ENCODE assay signal across 1 cellular context in the genomic region with DNA sequence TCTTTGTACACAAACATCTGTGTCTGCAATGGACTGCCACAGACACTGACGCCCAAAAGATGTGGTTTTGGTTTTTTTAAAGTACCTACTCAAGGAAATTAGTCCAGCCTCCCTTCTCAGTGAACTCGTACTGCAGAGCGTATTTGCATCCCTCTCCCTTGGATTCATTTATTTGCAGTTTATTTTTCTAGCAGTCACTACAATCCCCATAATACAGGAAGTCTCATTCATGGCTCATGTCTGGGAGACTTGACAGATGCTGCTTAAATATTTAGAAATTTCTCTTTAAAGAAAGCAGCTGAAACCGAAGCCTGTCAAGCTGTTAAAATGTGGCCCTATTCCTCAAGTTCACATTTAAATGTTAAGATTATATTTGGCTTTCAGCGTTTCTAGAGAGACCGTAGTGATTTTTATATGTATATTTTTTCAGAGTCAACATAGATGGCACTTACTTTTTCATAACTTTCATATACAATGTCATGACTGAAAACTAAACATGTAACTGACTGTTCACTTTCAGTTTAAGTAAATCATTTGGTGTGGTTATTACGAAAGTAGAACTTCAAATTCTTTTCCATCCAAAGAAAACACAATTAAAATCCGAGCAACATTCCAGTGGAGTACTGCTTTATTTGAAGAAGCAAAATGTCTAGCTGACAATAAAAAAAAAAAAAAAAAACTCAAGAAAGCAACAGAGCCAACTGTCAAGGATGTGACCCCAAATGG.
TF ChIP-seq lines count a peak whose summit lies in the region.

No MANE protein-coding gene starts in this region.

TF ChIP-seq in IMR-90, 13 proteins besides CTCF, POLR2A, EP300 and RAD21 (continued from another document):
- TF ChIP-seq, protein P1, sequence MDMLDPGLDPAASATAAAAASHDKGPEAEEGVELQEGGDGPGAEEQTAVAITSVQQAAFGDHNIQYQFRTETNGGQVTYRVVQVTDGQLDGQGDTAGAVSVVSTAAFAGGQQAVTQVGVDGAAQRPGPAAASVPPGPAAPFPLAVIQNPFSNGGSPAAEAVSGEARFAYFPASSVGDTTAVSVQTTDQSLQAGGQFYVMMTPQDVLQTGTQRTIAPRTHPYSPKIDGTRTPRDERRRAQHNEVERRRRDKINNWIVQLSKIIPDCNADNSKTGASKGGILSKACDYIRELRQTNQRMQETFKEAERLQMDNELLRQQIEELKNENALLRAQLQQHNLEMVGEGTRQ (IDR thresholded peaks at IDR 0.05; ENCODE audit: low read depth, low read length): no peak
- TF ChIP-seq RFX5 (IDR thresholded peaks at IDR 0.05; ENCODE audit: low read depth, low read length): no peak
